Comparison of ENCODE assay signal across 8 cellular contexts in genomic region chr9:99818439-99818992, GRCh38. TPM values are rescaled to one million over a fixed set of nuclear protein-coding genes. Genes with fewer than 3 reads are reported as not detected.
A peak's percentile ranks its signal among the peaks of the same experiment; 100 is the strongest.
DNase-seq lines count a peak whose midpoint lies in the region; ATAC-seq and TF ChIP-seq lines count a peak whose summit lies in the region.

No MANE protein-coding gene starts in this region.

- POLR2A ChIA-PET in naive thymus-derived CD8-positive, alpha-beta T cell (lab: Charles Lee), result interaction anchor here (0.7 to 5.2 kb wide), 3 partner anchors 88 to 596 kb away, joined by 3 to 28 read pairs (median 3); partner anchors contain the start of genes ALG2, SEC61B and STX17

- H3K27ac Mint-ChIP-seq in CD14-positive monocyte, result peak overlapping the region; percentile 97 to 100 (median 98)
- peak overlapping the region; percentile 99 for H3K27ac Mint-ChIP-seq in chondrocyte (ENCODE audit: unreplicated experiment)
- peak overlapping the region; percentile 69 to 100 (median 98) for H3K27ac Mint-ChIP-seq in naive thymus-derived CD8-positive, alpha-beta T cell

- no peak for TF ChIP-seq CTCF in CD14-positive monocyte (IDR thresholded peaks at IDR 0.05)
- TF ChIP-seq CTCF in chondrocyte (IDR thresholded peaks at IDR 0.05), result no peak

- H3K36me3 Mint-ChIP-seq in CD14-positive monocyte (peaks cover 10 to 11% of the 10 kb centered on the region in 2 donors), chondrocyte (ENCODE audit: low read depth) (no peaks in the 10 kb centered on the region)
- H3K36me3 Mint-ChIP-seq in naive thymus-derived CD8-positive, alpha-beta T cell, result peaks cover 0 to 5% (median 0%) of the 10 kb centered on the region in 3 donors

- DNase-seq in CD14-positive monocyte (ENCODE audit: low spot score), result no peak
- peak; percentile 50 for DNase-seq in NAMALWA (ENCODE audit: low spot score)
- no peak for DNase-seq in chondrocyte (ENCODE audit: low spot score)
- peak in 1 of 10 donors; percentile 57 for DNase-seq in naive thymus-derived CD8-positive, alpha-beta T cell
- no peak for DNase-seq in C1 segment of cervical spinal cord (lab: John Stamatoyannopoulos, UW)
- DNase-seq in KBM-7, result no peak
- DNase-seq in amniotic stem cell (lab: John Stamatoyannopoulos, UW), result no peak

- in situ Hi-C loops in KBM-7 (cut with MboI; ENCODE audit: low pct_unique_long_range_greater_than_20kb, low sequenced_read_pairs), result no loop called here

- ATAC-seq in naive thymus-derived CD8-positive, alpha-beta T cell, result no peak
- no peak for ATAC-seq in HG02973 (IDR thresholded peaks at IDR 0.05; ENCODE audit: unreplicated experiment)

- H3K4me3 Mint-ChIP-seq in CD14-positive monocyte (peak overlapping the region; percentile 82 to 90), chondrocyte (ENCODE audit: unreplicated experiment) (peak overlapping the region; percentile 96)
- peak overlapping the region; percentile 91 to 99 (median 98) for H3K4me3 Mint-ChIP-seq in naive thymus-derived CD8-positive, alpha-beta T cell

- H3K4me1 Mint-ChIP-seq in CD14-positive monocyte, result peaks cover 33% of the 10 kb centered on the region
- peaks cover 27% of the 10 kb centered on the region for H3K4me1 Mint-ChIP-seq in chondrocyte (ENCODE audit: low read depth)
- H3K4me1 Mint-ChIP-seq in naive thymus-derived CD8-positive, alpha-beta T cell, result peaks cover 24 to 44% (median 37%) of the 10 kb centered on the region in 4 donors

- intact Hi-C loops in CD14-positive monocyte (cut with micrococcal nuclease), result no loop called here

- H3K27me3 Mint-ChIP-seq in CD14-positive monocyte (ENCODE audit: low read depth in 3 of 3), result peaks cover 17 to 25% (median 21%) of the 10 kb centered on the region in 3 donors
- no peaks in the 10 kb centered on the region for H3K27me3 Mint-ChIP-seq in chondrocyte (ENCODE audit: low read depth)
- H3K27me3 Mint-ChIP-seq in naive thymus-derived CD8-positive, alpha-beta T cell, result peaks cover 3 to 17% (median 14%) of the 10 kb centered on the region in 5 donors

- H3K9me3 Mint-ChIP-seq in CD14-positive monocyte (peaks cover 0 to 19% (median 13%) of the 10 kb centered on the region in 7 donors), chondrocyte (ENCODE audit: low read depth) (no peaks in the 10 kb centered on the region)
- peaks cover 0 to 2% (median 0%) of the 10 kb centered on the region in 9 donors for H3K9me3 Mint-ChIP-seq in naive thymus-derived CD8-positive, alpha-beta T cell

RNA-seq across cellular contexts. Expression of gene NR4A3, which starts 3.2 kb away (rescaled TPM):
- under 1 TPM; 0.88 to 0.92 TPM for polyA plus RNA-seq in CD14-positive monocyte
- 0.34 to 1.3 TPM (median 1.2 TPM) in 3 replicates for total RNA-seq in chondrocyte
- under 1 TPM; 0.47 TPM for total RNA-seq in naive thymus-derived CD8-positive, alpha-beta T cell
- 1 to 10 TPM in 1 of 3 donors, under 1 TPM in 1, not detected in 1; 0.22 to 1.7 TPM for polyA plus RNA-seq in naive thymus-derived CD8-positive, alpha-beta T cell
